ENCODE assay signal across 12 cellular contexts in genomic region chr18:44552706-44553105, GRCh38.
"Had no signal": no experiment of that assay in that cellular context is flagged by ENCODE, and none has a peak within 500 bp of the region (broad histone marks: within the 10 kb centered on the region; RNA-seq: fewer than 3 reads in every experiment).

No MANE protein-coding gene starts in this region.

- H3K9me3 Mint-ChIP-seq: activated CD4-positive, alpha-beta T cell treated with anti-CD3 and anti-CD28 coated beads, Interleukin-2, amount 10 ng/mL, durations not matched to agents 7 days and 5 days; activated naive CD8-positive, alpha-beta T cell treated with anti-CD3 and anti-CD28 coated beads for 36 hours; activated T-helper 1 cell treated with anti-CD3 and anti-CD28 coated beads, Interleukin-12 subunit alpha, Interleukin-12 subunit beta, Interleukin-2, Interleukin-4 antibody, amounts not matched to agents 30 ng/mL and 10 ng/mL and 1 ng/mL, durations not matched to agents 14 hours and 24 hours and 36 hours; nephron progenitor cell; stimulated activated effector memory CD8-positive, alpha-beta T cell treated with anti-CD3 and anti-CD28 coated beads, Interleukin-12 subunit alpha, Interleukin-12 subunit beta, amount 100 ng/mL, for 72 hours had no signal

- H3K27ac ChIP-seq: brain microvascular endothelial cell, parathyroid adenoma, thyroid gland had no signal

- H3K9me3 ChIP-seq: thyroid gland had no signal

- H3K36me3 Mint-ChIP-seq: activated naive CD8-positive, alpha-beta T cell treated with anti-CD3 and anti-CD28 coated beads for 36 hours; stimulated activated effector memory CD8-positive, alpha-beta T cell treated with anti-CD3 and anti-CD28 coated beads, Interleukin-12 subunit alpha, Interleukin-12 subunit beta, amount 100 ng/mL, for 72 hours had no signal

- H3K27me3 Mint-ChIP-seq: activated naive CD8-positive, alpha-beta T cell treated with anti-CD3 and anti-CD28 coated beads for 36 hours had no signal

- H3K27me3 ChIP-seq: brain microvascular endothelial cell, thyroid gland had no signal

- H3K4me1 ChIP-seq: parathyroid adenoma had no signal

- H3K36me3 ChIP-seq: brain microvascular endothelial cell, thyroid gland had no signal

- H3K4me3 ChIP-seq: thyroid gland had no signal

- H3K9ac ChIP-seq: parathyroid adenoma had no signal

- H3K4me3 Mint-ChIP-seq: activated CD4-positive, alpha-beta T cell treated with anti-CD3 and anti-CD28 coated beads, Interleukin-2, amount 10 ng/mL, durations not matched to agents 7 days and 5 days; activated naive CD8-positive, alpha-beta T cell treated with anti-CD3 and anti-CD28 coated beads for 36 hours; activated T-helper 1 cell treated with anti-CD3 and anti-CD28 coated beads, Interleukin-12 subunit alpha, Interleukin-12 subunit beta, Interleukin-2, Interleukin-4 antibody, amounts not matched to agents 30 ng/mL and 10 ng/mL and 1 ng/mL, durations not matched to agents 14 hours and 24 hours and 36 hours; nephron progenitor cell; stimulated activated effector memory CD8-positive, alpha-beta T cell treated with anti-CD3 and anti-CD28 coated beads, Interleukin-12 subunit alpha, Interleukin-12 subunit beta, amount 100 ng/mL, for 72 hours had no signal

- H3K27ac Mint-ChIP-seq: activated CD4-positive, alpha-beta T cell treated with anti-CD3 and anti-CD28 coated beads, Interleukin-2, amount 10 ng/mL, durations not matched to agents 7 days and 5 days; activated naive CD8-positive, alpha-beta T cell treated with anti-CD3 and anti-CD28 coated beads for 36 hours; activated T-helper 1 cell treated with anti-CD3 and anti-CD28 coated beads, Interleukin-12 subunit alpha, Interleukin-12 subunit beta, Interleukin-2, Interleukin-4 antibody, amounts not matched to agents 30 ng/mL and 10 ng/mL and 1 ng/mL, durations not matched to agents 14 hours and 24 hours and 36 hours; nephron progenitor cell; stimulated activated effector memory CD8-positive, alpha-beta T cell treated with anti-CD3 and anti-CD28 coated beads, Interleukin-12 subunit alpha, Interleukin-12 subunit beta, amount 100 ng/mL, for 72 hours had no signal

- DNase-seq: activated CD4-positive, alpha-beta T cell treated with anti-CD3 and anti-CD28 coated beads, Interleukin-2, amount 10 ng/mL, durations not matched to agents 7 days and 5 days; activated CD4-positive, CD25-positive, alpha-beta regulatory T cell; activated CD8-positive, alpha-beta memory T cell treated with anti-CD3 and anti-CD28 coated beads for 24 hours; activated naive CD8-positive, alpha-beta T cell treated with anti-CD3 and anti-CD28 coated beads for 36 hours; amygdala; brain microvascular endothelial cell; nephron progenitor cell; SW 1271; thyroid gland had no signal
